8 cellular contexts compared by ENCODE assay signal in genomic region chr6:15879372-15880261, GRCh38.
DNase-seq lines count a peak whose midpoint lies in the region; ATAC-seq and TF ChIP-seq lines count a peak whose summit lies in the region.

No MANE protein-coding gene starts in this region.

- no peaks in the 10 kb centered on the region for H3K36me3 ChIP-seq in HAP-1 (replicated peaks)

- H3K27me3 ChIP-seq in HAP-1 (ENCODE audit: low read depth): no peaks in the 10 kb centered on the region

- intact Hi-C loops in activated CD4-positive, alpha-beta memory T cell treated with anti-CD3 and anti-CD28 coated beads for 36 hours (cut with micrococcal nuclease): loop anchor here (1.0 to 5.0 kb wide), 4 partner anchors 21 to 258 kb away; no protein-coding TSS in a partner anchor

- TF ChIP-seq CTCF in GM10266 (IDR thresholded peaks at IDR 0.05; ENCODE audit: control insufficient read depth, insufficient read depth, low read depth, missing control alignments): no peak

- ATAC-seq in HG02588 (IDR thresholded peaks at IDR 0.05; ENCODE audit: unreplicated experiment) (peak; percentile 78), HG03520 (IDR thresholded peaks at IDR 0.05; ENCODE audit: unreplicated experiment) (no peak)

- in situ Hi-C loops in HAP-1 (cut with MboI; ENCODE audit: low sequenced_read_pairs): no loop called here

- H3K27me3 Mint-ChIP-seq in activated CD4-positive, alpha-beta memory T cell treated with anti-CD3 and anti-CD28 coated beads for 36 hours: peaks cover 4% of the 10 kb centered on the region

- no peaks in the 10 kb centered on the region for H3K36me3 Mint-ChIP-seq in activated CD4-positive, alpha-beta memory T cell treated with anti-CD3 and anti-CD28 coated beads for 36 hours

- CTCF ChIA-PET in activated CD4-positive, alpha-beta memory T cell treated with anti-CD3 and anti-CD28 coated beads for 36 hours (lab: Charles Lee): interaction anchor here (0.5 to 2.5 kb wide), 12 partner anchors 12 to 304 kb away, joined by 3 to 12 read pairs (median 4); partner anchors contain the start of gene MYLIP

- H3K4me1 ChIP-seq in HAP-1: no peaks in the 10 kb centered on the region

- peaks cover 42% of the 10 kb centered on the region for H3K4me1 Mint-ChIP-seq in activated CD4-positive, alpha-beta memory T cell treated with anti-CD3 and anti-CD28 coated beads for 36 hours (ENCODE audit: low read depth)

- H3K9me3 ChIP-seq in HAP-1: no peaks in the 10 kb centered on the region

- no peaks in the 10 kb centered on the region for H3K9me3 Mint-ChIP-seq in activated CD4-positive, alpha-beta memory T cell treated with anti-CD3 and anti-CD28 coated beads for 36 hours

- DNase-seq in GM10266 (ENCODE audit: extremely low spot score) (peak; percentile 51), NCI-H146 treated with DMSO at 0.1 percent for 48 hours (lab: John Stamatoyannopoulos, UW; ENCODE audit: unreplicated experiment) (peak; percentile 32), fibroblast of peridontal ligament (ENCODE audit: extremely low read depth) (peak; percentile 3), HAP-1 (ENCODE audit: low spot score in 2 of 2) (no peak)
- DNase-seq in activated CD4-positive, alpha-beta memory T cell treated with anti-CD3 and anti-CD28 coated beads for 36 hours: peak; percentile 85
- DNase-seq in stimulated activated CD4-positive, alpha-beta T cell treated with anti-CD3 and anti-CD28 coated beads, Interleukin-15, amount 100 ng/mL, for 24 hours: peak; percentile 84

- POLR2A ChIA-PET in activated CD4-positive, alpha-beta memory T cell treated with anti-CD3 and anti-CD28 coated beads for 36 hours (lab: Charles Lee): interaction anchor here (0.6 to 1.6 kb wide), 5 partner anchors 22 to 257 kb away, joined by 3 to 12 read pairs (median 5); partner anchors contain the start of gene MYLIP

- peak overlapping the region; percentile 33 for H3K4me3 Mint-ChIP-seq in activated CD4-positive, alpha-beta memory T cell treated with anti-CD3 and anti-CD28 coated beads for 36 hours

- no peak overlapping the region for H3K4me3 ChIP-seq in HAP-1

- peak overlapping the region; percentile 76 for H3K27ac Mint-ChIP-seq in activated CD4-positive, alpha-beta memory T cell treated with anti-CD3 and anti-CD28 coated beads for 36 hours

Comparison
In these comparisons a context has a peak if more than half of its experiments do, and no peak if none do; other contexts are left out.
1. DNase-seq: peak in GM10266 (single experiment), NCI-H146 treated with DMSO at 0.1 percent for 48 hours (single experiment), activated CD4-positive, alpha-beta memory T cell treated with anti-CD3 and anti-CD28 coated beads for 36 hours (single experiment), fibroblast of peridontal ligament (single experiment) and stimulated activated CD4-positive, alpha-beta T cell treated with anti-CD3 and anti-CD28 coated beads, Interleukin-15, amount 100 ng/mL, for 24 hours (single experiment); none in HAP-1 (0 of 2).